2 cellular contexts compared by ENCODE assay signal in the genomic region with DNA sequence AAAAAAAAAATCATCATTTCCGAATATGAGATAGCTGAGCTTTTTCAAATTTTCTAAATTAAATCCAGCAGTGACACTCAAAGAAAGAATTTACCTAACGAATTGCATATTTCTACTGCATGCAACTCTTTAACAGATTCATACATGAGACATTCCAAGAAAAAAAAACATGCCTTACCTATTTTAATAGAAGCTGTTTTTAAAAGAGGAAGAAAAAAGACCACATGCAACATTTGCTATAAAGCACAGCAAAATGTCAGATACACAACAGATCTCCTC.
TF ChIP-seq lines count a peak whose summit lies in the region.

No MANE protein-coding gene starts in this region.

TF ChIP-seq in SK-N-SH, 30 proteins besides CTCF, POLR2A, EP300 and RAD21 (continued from another document):
- TF ChIP-seq, protein P1, sequence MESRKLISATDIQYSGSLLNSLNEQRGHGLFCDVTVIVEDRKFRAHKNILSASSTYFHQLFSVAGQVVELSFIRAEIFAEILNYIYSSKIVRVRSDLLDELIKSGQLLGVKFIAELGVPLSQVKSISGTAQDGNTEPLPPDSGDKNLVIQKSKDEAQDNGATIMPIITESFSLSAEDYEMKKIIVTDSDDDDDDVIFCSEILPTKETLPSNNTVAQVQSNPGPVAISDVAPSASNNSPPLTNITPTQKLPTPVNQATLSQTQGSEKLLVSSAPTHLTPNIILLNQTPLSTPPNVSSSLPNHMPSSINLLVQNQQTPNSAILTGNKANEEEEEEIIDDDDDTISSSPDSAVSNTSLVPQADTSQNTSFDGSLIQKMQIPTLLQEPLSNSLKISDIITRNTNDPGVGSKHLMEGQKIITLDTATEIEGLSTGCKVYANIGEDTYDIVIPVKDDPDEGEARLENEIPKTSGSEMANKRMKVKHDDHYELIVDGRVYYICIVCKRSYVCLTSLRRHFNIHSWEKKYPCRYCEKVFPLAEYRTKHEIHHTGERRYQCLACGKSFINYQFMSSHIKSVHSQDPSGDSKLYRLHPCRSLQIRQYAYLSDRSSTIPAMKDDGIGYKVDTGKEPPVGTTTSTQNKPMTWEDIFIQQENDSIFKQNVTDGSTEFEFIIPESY (IDR thresholded peaks at IDR 0.05; ENCODE audit: borderline replicate concordance, low read depth) = no peak
TF ChIP-seq in SK-N-SH: peak in this region for 1.

TF ChIP-seq in SK-N-SH treated with all-trans-retinoic acid at 6 μM for 48 hours, 23 proteins besides CTCF, POLR2A, EP300 and RAD21 (continued from another document):
- TF ChIP-seq, protein P2, sequence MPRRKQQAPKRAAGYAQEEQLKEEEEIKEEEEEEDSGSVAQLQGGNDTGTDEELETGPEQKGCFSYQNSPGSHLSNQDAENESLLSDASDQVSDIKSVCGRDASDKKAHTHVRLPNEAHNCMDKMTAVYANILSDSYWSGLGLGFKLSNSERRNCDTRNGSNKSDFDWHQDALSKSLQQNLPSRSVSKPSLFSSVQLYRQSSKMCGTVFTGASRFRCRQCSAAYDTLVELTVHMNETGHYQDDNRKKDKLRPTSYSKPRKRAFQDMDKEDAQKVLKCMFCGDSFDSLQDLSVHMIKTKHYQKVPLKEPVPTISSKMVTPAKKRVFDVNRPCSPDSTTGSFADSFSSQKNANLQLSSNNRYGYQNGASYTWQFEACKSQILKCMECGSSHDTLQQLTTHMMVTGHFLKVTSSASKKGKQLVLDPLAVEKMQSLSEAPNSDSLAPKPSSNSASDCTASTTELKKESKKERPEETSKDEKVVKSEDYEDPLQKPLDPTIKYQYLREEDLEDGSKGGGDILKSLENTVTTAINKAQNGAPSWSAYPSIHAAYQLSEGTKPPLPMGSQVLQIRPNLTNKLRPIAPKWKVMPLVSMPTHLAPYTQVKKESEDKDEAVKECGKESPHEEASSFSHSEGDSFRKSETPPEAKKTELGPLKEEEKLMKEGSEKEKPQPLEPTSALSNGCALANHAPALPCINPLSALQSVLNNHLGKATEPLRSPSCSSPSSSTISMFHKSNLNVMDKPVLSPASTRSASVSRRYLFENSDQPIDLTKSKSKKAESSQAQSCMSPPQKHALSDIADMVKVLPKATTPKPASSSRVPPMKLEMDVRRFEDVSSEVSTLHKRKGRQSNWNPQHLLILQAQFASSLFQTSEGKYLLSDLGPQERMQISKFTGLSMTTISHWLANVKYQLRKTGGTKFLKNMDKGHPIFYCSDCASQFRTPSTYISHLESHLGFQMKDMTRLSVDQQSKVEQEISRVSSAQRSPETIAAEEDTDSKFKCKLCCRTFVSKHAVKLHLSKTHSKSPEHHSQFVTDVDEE (CRISPR knock-in tag; IDR thresholded peaks at IDR 0.05) = no peak
- TF ChIP-seq ZFP30 (CRISPR knock-in tag; IDR thresholded peaks at IDR 0.05) (no peak), SNAI2 (CRISPR knock-in tag; IDR thresholded peaks at IDR 0.05) (no peak), RARB (CRISPR knock-in tag; IDR thresholded peaks at IDR 0.05) (no peak), PPARA (CRISPR knock-in tag; IDR thresholded peaks at IDR 0.05; ENCODE audit: borderline replicate concordance) (no peak), ISL1 (CRISPR knock-in tag; IDR thresholded peaks at IDR 0.05) (no peak)
- TF ChIP-seq, protein P3, sequence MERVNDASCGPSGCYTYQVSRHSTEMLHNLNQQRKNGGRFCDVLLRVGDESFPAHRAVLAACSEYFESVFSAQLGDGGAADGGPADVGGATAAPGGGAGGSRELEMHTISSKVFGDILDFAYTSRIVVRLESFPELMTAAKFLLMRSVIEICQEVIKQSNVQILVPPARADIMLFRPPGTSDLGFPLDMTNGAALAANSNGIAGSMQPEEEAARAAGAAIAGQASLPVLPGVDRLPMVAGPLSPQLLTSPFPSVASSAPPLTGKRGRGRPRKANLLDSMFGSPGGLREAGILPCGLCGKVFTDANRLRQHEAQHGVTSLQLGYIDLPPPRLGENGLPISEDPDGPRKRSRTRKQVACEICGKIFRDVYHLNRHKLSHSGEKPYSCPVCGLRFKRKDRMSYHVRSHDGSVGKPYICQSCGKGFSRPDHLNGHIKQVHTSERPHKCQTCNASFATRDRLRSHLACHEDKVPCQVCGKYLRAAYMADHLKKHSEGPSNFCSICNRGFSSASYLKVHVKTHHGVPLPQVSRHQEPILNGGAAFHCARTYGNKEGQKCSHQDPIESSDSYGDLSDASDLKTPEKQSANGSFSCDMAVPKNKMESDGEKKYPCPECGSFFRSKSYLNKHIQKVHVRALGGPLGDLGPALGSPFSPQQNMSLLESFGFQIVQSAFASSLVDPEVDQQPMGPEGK (CRISPR knock-in tag; IDR thresholded peaks at IDR 0.05; ENCODE audit: borderline replicate concordance) = no peak
- TF ChIP-seq, protein P4, sequence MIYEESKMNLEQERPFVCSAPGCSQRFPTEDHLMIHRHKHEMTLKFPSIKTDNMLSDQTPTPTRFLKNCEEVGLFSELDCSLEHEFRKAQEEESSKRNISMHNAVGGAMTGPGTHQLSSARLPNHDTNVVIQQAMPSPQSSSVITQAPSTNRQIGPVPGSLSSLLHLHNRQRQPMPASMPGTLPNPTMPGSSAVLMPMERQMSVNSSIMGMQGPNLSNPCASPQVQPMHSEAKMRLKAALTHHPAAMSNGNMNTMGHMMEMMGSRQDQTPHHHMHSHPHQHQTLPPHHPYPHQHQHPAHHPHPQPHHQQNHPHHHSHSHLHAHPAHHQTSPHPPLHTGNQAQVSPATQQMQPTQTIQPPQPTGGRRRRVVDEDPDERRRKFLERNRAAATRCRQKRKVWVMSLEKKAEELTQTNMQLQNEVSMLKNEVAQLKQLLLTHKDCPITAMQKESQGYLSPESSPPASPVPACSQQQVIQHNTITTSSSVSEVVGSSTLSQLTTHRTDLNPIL (CRISPR knock-in tag; IDR thresholded peaks at IDR 0.05; ENCODE audit: low read depth) = no peak
- TF ChIP-seq, protein P5, sequence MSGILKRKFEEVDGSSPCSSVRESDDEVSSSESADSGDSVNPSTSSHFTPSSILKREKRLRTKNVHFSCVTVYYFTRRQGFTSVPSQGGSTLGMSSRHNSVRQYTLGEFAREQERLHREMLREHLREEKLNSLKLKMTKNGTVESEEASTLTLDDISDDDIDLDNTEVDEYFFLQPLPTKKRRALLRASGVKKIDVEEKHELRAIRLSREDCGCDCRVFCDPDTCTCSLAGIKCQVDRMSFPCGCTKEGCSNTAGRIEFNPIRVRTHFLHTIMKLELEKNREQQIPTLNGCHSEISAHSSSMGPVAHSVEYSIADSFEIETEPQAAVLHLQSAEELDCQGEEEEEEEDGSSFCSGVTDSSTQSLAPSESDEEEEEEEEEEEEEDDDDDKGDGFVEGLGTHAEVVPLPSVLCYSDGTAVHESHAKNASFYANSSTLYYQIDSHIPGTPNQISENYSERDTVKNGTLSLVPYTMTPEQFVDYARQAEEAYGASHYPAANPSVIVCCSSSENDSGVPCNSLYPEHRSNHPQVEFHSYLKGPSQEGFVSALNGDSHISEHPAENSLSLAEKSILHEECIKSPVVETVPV (CRISPR knock-in tag; IDR thresholded peaks at IDR 0.05) = no peak
